ENCODE assay signal across 8 cellular contexts in genomic region chr19:43784981-43785808, GRCh38. TPM values are rescaled to one million over a fixed set of nuclear protein-coding genes. Genes with fewer than 3 reads are reported as not detected.
DNase-seq lines count a peak whose midpoint lies in the region; ATAC-seq, FAIRE-seq and TF ChIP-seq lines count a peak whose summit lies in the region.

No MANE protein-coding gene starts in this region.

- H3K36me3 Mint-ChIP-seq in activated naive CD8-positive, alpha-beta T cell: no peaks in the 10 kb centered on the region
- no peaks in the 10 kb centered on the region for H3K36me3 Mint-ChIP-seq in glutamatergic neuron (ENCODE audit: unreplicated experiment)

- TF ChIP-seq CTCF in GM12864 (IDR thresholded peaks at IDR 0.05; ENCODE audit: low read depth, low read length, missing control alignments) (peak; percentile 100), glutamatergic neuron (IDR thresholded peaks at IDR 0.05; ENCODE audit: partially characterized antibody, unreplicated experiment) (peak; percentile 90)

- no peaks in the 10 kb centered on the region for H3K9me2 ChIP-seq in Karpas-422 (replicated peaks; ENCODE audit: insufficient read depth, low read length)

- no peaks in the 10 kb centered on the region for H3K27me3 ChIP-seq in Karpas-422 (ENCODE audit: low read length)

- no peaks in the 10 kb centered on the region for H3K9me3 ChIP-seq in Karpas-422 (ENCODE audit: low read length)

- peaks cover 8% of the 10 kb centered on the region; the same call in 1 of the 2 replicates for H3K4me1 ChIP-seq in Karpas-422 (ENCODE audit: low read length)

- H3K79me2 ChIP-seq in Karpas-422 (ENCODE audit: low read length): no peaks in the 10 kb centered on the region

- DNase-seq in GM12864 (ENCODE audit: low read depth): peak; percentile 65
- peak; percentile 83 for DNase-seq in Karpas-422
- peak; percentile 92 for DNase-seq in RPMI7951 (ENCODE audit: low read depth)
- DNase-seq in glutamatergic neuron: peak; percentile 63
- peak; percentile 71 for DNase-seq in pons (ENCODE audit: low spot score)

- H3K4me3 ChIP-seq in GM12864 (ENCODE audit: low read depth, low read length): no peak overlapping the region
- no peak overlapping the region for H3K4me3 ChIP-seq in Karpas-422 (ENCODE audit: low read length)

- H3K36me3 ChIP-seq in Karpas-422 (ENCODE audit: insufficient read depth, low read length): no peaks in the 10 kb centered on the region

- peaks cover 2% of the 10 kb centered on the region for H3K27me3 Mint-ChIP-seq in activated naive CD8-positive, alpha-beta T cell
- H3K27me3 Mint-ChIP-seq in glutamatergic neuron (ENCODE audit: unreplicated experiment): peaks cover 8% of the 10 kb centered on the region

- 0 out of 2 replicates have a peak overlapping the region, but pooled peaks have one; percentile 85 for H2AFZ ChIP-seq in Karpas-422 (ENCODE audit: low read length)

- H3K9ac ChIP-seq in Karpas-422 (ENCODE audit: low read length): peak overlapping the region; percentile 40; the same call in 1 of the 2 replicates

- peak overlapping the region; percentile 30 for H3K4me2 ChIP-seq in Karpas-422 (ENCODE audit: low read depth, low read length, poor library complexity, severe bottlenecking)

- peak overlapping the region; percentile 95 for H3K27ac Mint-ChIP-seq in activated naive CD8-positive, alpha-beta T cell
- H3K27ac Mint-ChIP-seq in glutamatergic neuron (ENCODE audit: unreplicated experiment): no peak overlapping the region

- FAIRE-seq in A204.1 (lab: Jason Lieb, UNC): peak; percentile 57

- no peaks in the 10 kb centered on the region for H3K9me3 Mint-ChIP-seq in activated naive CD8-positive, alpha-beta T cell (ENCODE audit: low read depth)
- H3K9me3 Mint-ChIP-seq in glutamatergic neuron (ENCODE audit: unreplicated experiment): peaks cover 13% of the 10 kb centered on the region

- peak overlapping the region; percentile 73 for H3K4me3 Mint-ChIP-seq in activated naive CD8-positive, alpha-beta T cell
- no peak overlapping the region for H3K4me3 Mint-ChIP-seq in glutamatergic neuron (ENCODE audit: unreplicated experiment)

- no peak overlapping the region for H3K27ac ChIP-seq in Karpas-422 (ENCODE audit: low read length)

- peaks cover 39% of the 10 kb centered on the region for H3K4me1 Mint-ChIP-seq in activated naive CD8-positive, alpha-beta T cell (ENCODE audit: low read depth)
- H3K4me1 Mint-ChIP-seq in glutamatergic neuron (ENCODE audit: low read depth, unreplicated experiment): peaks cover 7% of the 10 kb centered on the region

- H4K20me1 ChIP-seq in Karpas-422 (ENCODE audit: insufficient read depth, low read depth, low read length): no peaks in the 10 kb centered on the region

- no peak for ATAC-seq in HG03565 (IDR thresholded peaks at IDR 0.05; ENCODE audit: unreplicated experiment)

RNA-seq across cellular contexts. Expression of gene KCNN4, which starts 4.4 kb away (rescaled TPM):
- total RNA-seq in Karpas-422 (2014; rRNA removed; shearing (Covaris generic); ENCODE audit: low replicate concordance): 0.32 TPM in 1 of 2 replicates, not detected in the other
- 71.6 and 126 TPM in 2 replicates for total RNA-seq in RPMI7951 (2014; rRNA removed; shearing (Covaris generic))
- 0.44 TPM for total RNA-seq in glutamatergic neuron (ENCODE audit: unreplicated experiment)

RNA-seq across cellular contexts. Expression of gene LYPD5, which starts 17.1 kb away (rescaled TPM):
- not detected in 2 replicates for total RNA-seq in Karpas-422 (2014; rRNA removed; shearing (Covaris generic); ENCODE audit: low replicate concordance)
- 0.24 and 0.59 TPM in 2 replicates for total RNA-seq in RPMI7951 (2014; rRNA removed; shearing (Covaris generic))
- total RNA-seq in glutamatergic neuron (ENCODE audit: unreplicated experiment): not detected

RNA-seq across cellular contexts. Expression of gene SMG9, which starts 30.4 kb away (rescaled TPM):
- total RNA-seq in Karpas-422 (2014; rRNA removed; shearing (Covaris generic); ENCODE audit: low replicate concordance): 11.0 and 27.8 TPM in 2 replicates
- total RNA-seq in RPMI7951 (2014; rRNA removed; shearing (Covaris generic)): 17.0 and 39.3 TPM in 2 replicates
- 34.1 TPM for total RNA-seq in glutamatergic neuron (ENCODE audit: unreplicated experiment)

RNA-seq across cellular contexts. Expression of gene ZNF283, which starts 41.9 kb away (rescaled TPM):
- 14.4 and 18.5 TPM in 2 replicates for total RNA-seq in Karpas-422 (2014; rRNA removed; shearing (Covaris generic); ENCODE audit: low replicate concordance)
- 8.6 and 9.4 TPM in 2 replicates for total RNA-seq in RPMI7951 (2014; rRNA removed; shearing (Covaris generic))
- 13.0 TPM for total RNA-seq in glutamatergic neuron (ENCODE audit: unreplicated experiment)

Comparison
In these comparisons a context has a peak if more than half of its experiments do, and no peak if none do; other contexts are left out.
1. RNA of gene KCNN4, which starts 4.4 kb away (total RNA-seq): 71.6 to 126 TPM in RPMI7951; 0.44 TPM in glutamatergic neuron (single experiment) and 0.32 TPM in Karpas-422; every median in the first group is over 10 times any median in the second.
2. Peak in every context shown above with its lines, with median percentiles within 50 percentile points of each other: DNase-seq.